Comparison of ENCODE assay signal across 14 cellular contexts in genomic region chr12:120254809-120255208, GRCh38. TPM values are rescaled to one million over a fixed set of nuclear protein-coding genes. Genes with fewer than 3 reads are reported as not detected.
A peak's percentile ranks its signal among the peaks of the same experiment; 100 is the strongest.
DNase-seq lines count a peak whose midpoint lies in the region; ATAC-seq and TF ChIP-seq lines count a peak whose summit lies in the region.
"Had no signal": no experiment of that assay in that cellular context is flagged by ENCODE, and none has a peak within 500 bp of the region (broad histone marks: within the 10 kb centered on the region; RNA-seq: fewer than 3 reads in every experiment).

No MANE protein-coding gene starts in this region.

- H2AK5ac ChIP-seq in mesendoderm (ENCODE audit: low read length), result no peak overlapping the region

- no peaks in the 10 kb centered on the region for H3K9me3 ChIP-seq in breast epithelium
- H3K9me3 ChIP-seq in transverse colon, result no peaks in the 10 kb centered on the region

- H3K4me1 Mint-ChIP-seq in MCF 10A (ENCODE audit: insufficient read depth, unreplicated experiment), result peaks cover 58% of the 10 kb centered on the region

- H4K8ac ChIP-seq in mesendoderm (ENCODE audit: low read depth, low read length), result no peak overlapping the region

- no peak overlapping the region for H3K18ac ChIP-seq in mesendoderm (ENCODE audit: low read length)

- H4K5ac ChIP-seq in mesendoderm (ENCODE audit: low read length), result no peak overlapping the region

- TF ChIP-seq POLR2A in breast epithelium (IDR thresholded peaks at IDR 0.05) (no peak), transverse colon (IDR thresholded peaks at IDR 0.05) (no peak)

- no peak overlapping the region for H3K4me3 Mint-ChIP-seq in MCF 10A (ENCODE audit: unreplicated experiment)

- TF ChIP-seq EP300 in transverse colon (IDR thresholded peaks at IDR 0.05; ENCODE audit: low read depth), result no peak

- H3K27me3 ChIP-seq in breast epithelium (no peaks in the 10 kb centered on the region), transverse colon (no peaks in the 10 kb centered on the region), mesendoderm (ENCODE audit: insufficient read depth, low read length, poor library complexity) (no peaks in the 10 kb centered on the region)
- H3K27me3 ChIP-seq: cardiac muscle cell had no signal

- H3K9ac ChIP-seq in mesendoderm (ENCODE audit: low read length), result no peak overlapping the region

- H3K4me1 ChIP-seq in breast epithelium (peaks cover 6 to 16% of the 10 kb centered on the region in 2 donors), transverse colon (peaks cover 24 to 90% (median 47%) of the 10 kb centered on the region in 4 donors), mesendoderm (ENCODE audit: control insufficient read depth, low read depth, low read length) (peaks cover 18% of the 10 kb centered on the region)

- no peak overlapping the region for H3K4me3 ChIP-seq in breast epithelium
- no peak overlapping the region for H3K4me3 ChIP-seq in cardiac fibroblast (replicated peaks in 1 of 2; ENCODE audit: low read depth in 2 of 2, low read length in 2 of 2)
- no peak overlapping the region for H3K4me3 ChIP-seq in transverse colon
- H3K4me3 ChIP-seq in mesendoderm (ENCODE audit: low read length), result no peak overlapping the region
- H3K4me3 ChIP-seq: cardiac muscle cell had no signal

- no peak for DNase-seq in breast epithelium (ENCODE audit: low spot score in 2 of 2)
- no peak for DNase-seq in MCF 10A (ENCODE audit: unreplicated experiment)
- DNase-seq in cardiac fibroblast (ENCODE audit: low read depth in 2 of 2), result peak in 1 of 2 donors; percentile 59
- peak; percentile 96 for DNase-seq in lung microvascular endothelial cell (ENCODE audit: low read depth in 2 of 2)
- no peak for DNase-seq in transverse colon
- no peak for DNase-seq in activated effector memory CD4-positive, alpha-beta T cell treated with anti-CD3 and anti-CD28 coated beads, Interleukin-2, amount 50 U/mL, for 16 hours
- no peak for DNase-seq in mesendoderm
- DNase-seq: GF-D8; NCI-H2081; SIG-M5; stimulated activated CD4-positive, alpha-beta T cell treated with anti-CD3 and anti-CD28 coated beads, Interleukin-4, amount 100 ng/mL, for 4 hours had no signal

- no peak overlapping the region for H3K23ac ChIP-seq in mesendoderm (ENCODE audit: low read length)

- H3K4me2 ChIP-seq in mesendoderm (ENCODE audit: low read length), result no peak overlapping the region

- no peaks in the 10 kb centered on the region for H3K27me3 Mint-ChIP-seq in MCF 10A (ENCODE audit: insufficient read depth, unreplicated experiment)

- H3K9me3 Mint-ChIP-seq in MCF 10A (ENCODE audit: unreplicated experiment), result no peaks in the 10 kb centered on the region

- no TSS peak for BruUV-seq in MCF 10A (replicated peaks; lab: Mats Ljungman, UMichigan)

- H3K36me3 Mint-ChIP-seq in MCF 10A (ENCODE audit: insufficient read depth, unreplicated experiment), result peaks cover 32% of the 10 kb centered on the region

- in situ Hi-C loops in transverse colon (cut with MboI; ENCODE audit: low pct_ligation_motif_present in 1 of 4, low pct_unique_long_range_greater_than_20kb in 1 of 4, low sequenced_read_pairs in 3 of 4), result no loop called here

- CTCF ChIA-PET in MCF 10A (lab: Yijun Ruan, JAX), result interaction anchor here (0.6 to 24.9 kb wide), 3 partner anchors 10 to 26 kb away, joined by 3 to 336 read pairs (median 71); no protein-coding TSS in a partner anchor

- no peak overlapping the region for H2BK120ac ChIP-seq in mesendoderm (ENCODE audit: low read depth, low read length)

- intact Hi-C loops in breast epithelium (cut with DNase I; ENCODE audit: low total_unique reads), result loop anchor here (10.0 kb wide), 1 partner anchor 1660 kb away; the partner anchor contains the start of gene CFAP251
- intact Hi-C loops in MCF 10A (cut with micrococcal nuclease), result no loop called here
- intact Hi-C loops in transverse colon (cut with DNase I; ENCODE audit: low total_unique reads), result no loop called here

- H3K27ac Mint-ChIP-seq in MCF 10A (ENCODE audit: low read depth, unreplicated experiment), result no peak overlapping the region

- H3K79me2 ChIP-seq in mesendoderm (ENCODE audit: control insufficient read depth, insufficient read depth, low read length), result peaks cover 84% of the 10 kb centered on the region

- 82 to 91% methylated on average over 7 of the region's 7 CpGs for WGBS in transverse colon (ENCODE audit: low coverage in 1 of 2), 2 donors
- WGBS in mesendoderm (ENCODE audit: extremely low coverage, insufficient coverage, low lambda C conversion rate), result no CpG with 5 or more reads among the region's 7 CpGs

- peaks cover 14% of the 10 kb centered on the region for H3K79me1 ChIP-seq in mesendoderm (ENCODE audit: low read length)

- no peak overlapping the region for H2BK5ac ChIP-seq in mesendoderm (ENCODE audit: low read length)

- peak overlapping the region; percentile 50 to 94 for H3K27ac ChIP-seq in breast epithelium
- peak overlapping the region; percentile 29 to 87 (median 78) for H3K27ac ChIP-seq in transverse colon
- no peak overlapping the region for H3K27ac ChIP-seq in mesendoderm (ENCODE audit: low read depth, low read length)
- H3K27ac ChIP-seq: cardiac muscle cell had no signal

- H3K36me3 ChIP-seq in breast epithelium (no peaks in the 10 kb centered on the region), transverse colon (no peaks in the 10 kb centered on the region), mesendoderm (ENCODE audit: control insufficient read depth, insufficient read depth, low read length) (peaks cover 3% of the 10 kb centered on the region)
- H3K36me3 ChIP-seq: cardiac muscle cell had no signal

- POLR2A ChIA-PET in MCF 10A (lab: Yijun Ruan, JAX), result interaction anchor here (3.1 to 21.6 kb wide), 4 partner anchors 6 to 53 kb away, joined by 24 to 549 read pairs (median 366); partner anchors contain the start of genes PXN and RPLP0

- no peak overlapping the region for H3K4ac ChIP-seq in mesendoderm (ENCODE audit: low read depth, low read length)

- no peak overlapping the region for H2BK15ac ChIP-seq in mesendoderm (replicated peaks; ENCODE audit: low read depth)

- no peak overlapping the region for H3K56ac ChIP-seq in mesendoderm (ENCODE audit: low read length)

- no peak for TF ChIP-seq CTCF in breast epithelium (IDR thresholded peaks at IDR 0.05)
- TF ChIP-seq CTCF in MCF 10A (IDR thresholded peaks at IDR 0.05; ENCODE audit: unreplicated experiment), result no peak
- TF ChIP-seq CTCF in cardiac fibroblast (IDR thresholded peaks at IDR 0.05; ENCODE audit: low read depth, low read length), result peak; percentile 22
- TF ChIP-seq CTCF in transverse colon (IDR thresholded peaks at IDR 0.05), result no peak

- ATAC-seq in GM19324 (IDR thresholded peaks at IDR 0.05; ENCODE audit: low FRiP score, unreplicated experiment), result no peak

RNA-seq across cellular contexts. Expression of gene PXN, which starts 10.7 kb away (rescaled TPM):
- total RNA-seq in breast epithelium (10 to 100 TPM; 44.8 to 74.1 (median 53.9) TPM), MCF 10A (2022) (216 and 256 TPM in 2 replicates), lung microvascular endothelial cell (52.5 and 56.2 TPM in 2 replicates), transverse colon (100 to 1,000 TPM; 101 to 328 (median 198) TPM)
- polyA plus RNA-seq in mesendoderm (2013, experiment 1 of 2), result 147 TPM
- polyA plus RNA-seq in mesendoderm (2013, experiment 2 of 2), result 148 TPM

RNA-seq across cellular contexts. Expression of gene RNU4-2, which starts 36.9 kb away (rescaled TPM):
- total RNA-seq in breast epithelium (under 1 TPM; under 0.01 TPM), MCF 10A (2022) (2,753 and 3,369 TPM in 2 replicates), lung microvascular endothelial cell (under 0.01 TPM in 2 replicates), transverse colon (under 1 TPM; under 0.01 TPM)
- not detected for polyA plus RNA-seq in mesendoderm (2013, experiment 1 of 2)
- polyA plus RNA-seq in mesendoderm (2013, experiment 2 of 2), result not detected
- total RNA-seq: cardiac muscle cell had no signal
- polyA plus RNA-seq: cardiac muscle cell had no signal

RNA-seq across cellular contexts. Expression of gene RNU4-1, which starts 38.2 kb away (rescaled TPM):
- total RNA-seq in breast epithelium (under 1 TPM in 2 of 3 donors, not detected in 1; under 0.01 TPM), MCF 10A (2022) (1,764 and 2,069 TPM in 2 replicates), lung microvascular endothelial cell (under 0.01 TPM in 2 replicates), transverse colon (under 1 TPM in 3 of 4 donors, not detected in 1; under 0.01 TPM)
- not detected for polyA plus RNA-seq in mesendoderm (2013, experiment 1 of 2)
- not detected for polyA plus RNA-seq in mesendoderm (2013, experiment 2 of 2)
- total RNA-seq: cardiac muscle cell had no signal
- polyA plus RNA-seq: cardiac muscle cell, neural cell had no signal

RNA-seq across cellular contexts. Expression of gene SIRT4, which starts 47.3 kb away (rescaled TPM):
- total RNA-seq in breast epithelium, result 1 to 10 TPM in 2 of 3 donors, under 1 TPM in 1; 0.98 to 3.1 (median 1.6) TPM
- total RNA-seq in MCF 10A (2022), result 0.61 TPM in 1 of 2 replicates, not detected in the other
- total RNA-seq in lung microvascular endothelial cell, result 0.87 and 3.2 TPM in 2 replicates
- total RNA-seq in transverse colon, result 1 to 10 TPM in 1 of 4 donors, under 1 TPM in 1, not detected in 2; 0.95 to 1.9 TPM
- polyA plus RNA-seq in mesendoderm (2013, experiment 1 of 2), result 0.88 TPM
- polyA plus RNA-seq in mesendoderm (2013, experiment 2 of 2), result 0.81 TPM

RNA-seq across cellular contexts. Expression of gene RPLP0, which starts 53.9 kb away (rescaled TPM):
- total RNA-seq in breast epithelium, result 1,000 to 10,000 TPM; 3,137 to 4,833 (median 3,312) TPM
- total RNA-seq in MCF 10A (2022), result 2,870 and 3,181 TPM in 2 replicates
- total RNA-seq in lung microvascular endothelial cell, result 2,396 and 3,163 TPM in 2 replicates
- 1,000 to 10,000 TPM in 3 of 4 donors, 100 to 1,000 TPM in 1; 660 to 2,105 (median 1,778) TPM for total RNA-seq in transverse colon
- 3,852 TPM for polyA plus RNA-seq in mesendoderm (2013, experiment 1 of 2)
- polyA plus RNA-seq in mesendoderm (2013, experiment 2 of 2), result 3,764 TPM

Comparison
In these comparisons a context has a peak if more than half of its experiments do, and no peak if none do; other contexts are left out.
1. RNA of gene RNU4-2, which starts 36.9 kb away (total RNA-seq): 2,753 to 3,369 TPM in MCF 10A; under 0.01 TPM in breast epithelium, under 0.01 TPM in lung microvascular endothelial cell and under 0.01 TPM in transverse colon; every median in the first group is over 1,000 times any median in the second.
2. RNA of gene RNU4-1, which starts 38.2 kb away (total RNA-seq): 1,764 to 2,069 TPM in MCF 10A; under 0.01 TPM in breast epithelium, under 0.01 TPM in lung microvascular endothelial cell and under 0.01 TPM in transverse colon; every median in the first group is over 1,000 times any median in the second.
3. DNase-seq: peak in lung microvascular endothelial cell (2 of 2); none in breast epithelium (0 of 2), MCF 10A (single experiment), transverse colon (single experiment), activated effector memory CD4-positive, alpha-beta T cell treated with anti-CD3 and anti-CD28 coated beads, Interleukin-2, amount 50 U/mL, for 16 hours (single experiment) and mesendoderm (single experiment).